Comparison of ENCODE assay signal across 30 cellular contexts in genomic region chr7:127932496-127932895, GRCh38.
"Had no signal": no experiment of that assay in that cellular context is flagged by ENCODE, and none has a peak within 500 bp of the region (broad histone marks: within the 10 kb centered on the region; RNA-seq: fewer than 3 reads in every experiment).

No MANE protein-coding gene starts in this region.

- H3K27me3 Mint-ChIP-seq: naive thymus-derived CD8-positive, alpha-beta T cell; stimulated activated memory B cell treated with anti-CD40 and anti-IgM and Interleukin-4, amounts not matched to agents 10 μg/mL and 1 μg/mL and 100 μg/mL, for 72 hours; stimulated activated naive CD8-positive, alpha-beta T cell treated with anti-CD3 and anti-CD28 coated beads, Interleukin-15, amount 100 ng/mL, for 72 hours had no signal

- H3K4me3 ChIP-seq: left lung, lower lobe of right lung, neural progenitor cell, pancreas, prostate gland, tibial nerve, upper lobe of left lung, vagina had no signal

- H3K27ac Mint-ChIP-seq: immature natural killer cell; naive thymus-derived CD8-positive, alpha-beta T cell; nephron; stimulated activated naive CD8-positive, alpha-beta T cell treated with anti-CD3 and anti-CD28 coated beads, Interleukin-15, amount 100 ng/mL, for 72 hours had no signal

- ATAC-seq: left colon; left lung; lower lobe of right lung; naive thymus-derived CD8-positive, alpha-beta T cell; pancreas; right cardiac atrium; sciatic nerve; stimulated activated memory B cell treated with anti-CD40 and anti-IgM and Interleukin-4, amounts not matched to agents 10 μg/mL and 1 μg/mL and 100 μg/mL, for 72 hours; stimulated activated naive CD8-positive, alpha-beta T cell treated with anti-CD3 and anti-CD28 coated beads, Interleukin-15, amount 100 ng/mL, for 72 hours had no signal

- H3K9ac ChIP-seq: neural progenitor cell had no signal

- H3K4me3 Mint-ChIP-seq: immature natural killer cell; naive thymus-derived CD8-positive, alpha-beta T cell; nephron; neural progenitor cell; stimulated activated memory B cell treated with anti-CD40 and anti-IgM and Interleukin-4, amounts not matched to agents 10 μg/mL and 1 μg/mL and 100 μg/mL, for 72 hours; stimulated activated naive CD8-positive, alpha-beta T cell treated with anti-CD3 and anti-CD28 coated beads, Interleukin-15, amount 100 ng/mL, for 72 hours had no signal

- FAIRE-seq: islet of Langerhans, kidney, pancreas, small intestine had no signal

- H3K36me3 ChIP-seq: neural progenitor cell, prostate gland had no signal

- H3K27ac ChIP-seq: left lung, lower lobe of right lung, neural progenitor cell, neutrophil, pancreas, prostate gland, tibial nerve, upper lobe of left lung, vagina had no signal

- H3K4me2 ChIP-seq: neural progenitor cell had no signal

- H2AFZ ChIP-seq: neural progenitor cell had no signal

- H3K9me3 ChIP-seq: left lung, lower lobe of right lung, neutrophil, pancreas, prostate gland, tibial nerve, upper lobe of left lung, vagina had no signal

- DNase-seq: immature natural killer cell; kidney; left colon; left lung; lower lobe of right lung; mammary epithelial cell; mesenchymal stem cell; naive thymus-derived CD8-positive, alpha-beta T cell; occipital lobe; pancreas; retina; right cardiac atrium; small intestine; stimulated activated CD4-positive, alpha-beta T cell treated with anti-CD3 and anti-CD28 coated beads, Interleukin-1b, Interleukin-23, amount 100 ng/mL, for 48 hours; stimulated activated CD4-positive, alpha-beta T cell treated with anti-CD3 and anti-CD28 coated beads, Interleukin-2, amount 100 ng/mL, for 48 hours; stimulated activated CD4-positive, alpha-beta T cell treated with anti-CD3 and anti-CD28 coated beads, Interleukin-4, amount 100 ng/mL, for 4 hours; stimulated activated CD8-positive, alpha-beta memory T cell treated with anti-CD3 and anti-CD28 coated beads, Interleukin-4, amount 100 ng/mL, for 48 hours; stimulated activated naive CD4-positive, alpha-beta T cell treated with Interleukin-2 at 50 U/mL for 16 hours; stimulated activated naive CD8-positive, alpha-beta T cell treated with anti-CD3 and anti-CD28 coated beads, Interleukin-15, amount 100 ng/mL, for 72 hours; substantia nigra; upper lobe of left lung had no signal

- H3K9me3 Mint-ChIP-seq: immature natural killer cell; naive thymus-derived CD8-positive, alpha-beta T cell; stimulated activated memory B cell treated with anti-CD40 and anti-IgM and Interleukin-4, amounts not matched to agents 10 μg/mL and 1 μg/mL and 100 μg/mL, for 72 hours; stimulated activated naive CD8-positive, alpha-beta T cell treated with anti-CD3 and anti-CD28 coated beads, Interleukin-15, amount 100 ng/mL, for 72 hours had no signal

- H3K4me1 ChIP-seq: prostate gland, vagina had no signal

- H3K27me3 ChIP-seq: left lung, neural progenitor cell, neutrophil, pancreas, tibial nerve, upper lobe of left lung, vagina had no signal
